8 cellular contexts compared by ENCODE assay signal in the genomic region with DNA sequence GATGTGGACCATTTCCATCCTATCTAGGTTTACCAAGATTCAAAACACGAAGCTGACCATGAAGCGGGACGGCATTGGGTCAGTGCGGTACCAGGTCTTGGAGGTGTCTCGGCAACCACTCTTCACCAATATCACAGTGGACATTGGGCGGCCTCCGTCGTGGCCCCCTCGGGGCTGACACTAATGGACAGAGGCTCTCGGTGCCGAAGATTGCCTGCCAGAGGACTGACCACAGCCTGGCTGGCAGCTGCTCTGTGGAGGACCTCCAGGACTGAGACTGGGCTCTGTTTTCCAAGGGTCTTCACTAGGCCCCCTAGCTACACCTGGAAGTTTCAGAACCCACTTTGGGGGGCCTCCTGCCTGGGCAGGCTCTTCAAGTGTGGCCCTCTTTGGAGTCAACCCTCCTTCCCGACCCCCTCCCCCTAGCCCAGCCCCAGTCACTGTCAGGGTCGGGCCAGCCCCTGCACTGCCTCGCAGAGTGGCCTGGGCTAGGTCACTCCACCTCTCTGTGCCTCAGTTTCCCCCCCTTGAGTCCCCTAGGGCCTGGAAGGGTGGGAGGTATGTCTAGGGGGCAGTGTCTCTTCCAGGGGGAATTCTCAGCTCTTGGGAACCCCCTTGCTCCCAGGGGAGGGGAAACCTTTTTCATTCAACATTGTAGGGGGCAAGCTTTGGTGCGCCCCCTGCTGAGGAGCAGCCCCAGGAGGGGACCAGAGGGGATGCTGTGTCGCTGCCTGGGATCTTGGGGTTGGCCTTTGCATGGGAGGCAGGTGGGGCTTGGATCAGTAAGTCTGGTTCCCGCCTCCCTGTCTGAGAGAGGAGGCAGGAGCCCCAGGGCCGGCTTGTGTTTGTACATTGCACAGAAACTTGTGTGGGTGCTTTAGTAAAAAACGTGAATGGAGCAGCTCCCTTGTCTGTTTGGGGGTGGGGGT. TPM values are rescaled to one million over a fixed set of nuclear protein-coding genes. Genes with fewer than 3 reads are reported as not detected.
DNase-seq lines count a peak whose midpoint lies in the region; ATAC-seq and TF ChIP-seq lines count a peak whose summit lies in the region.

No MANE protein-coding gene starts in this region.

- no peak for TF ChIP-seq CTCF in Peyer's patch (IDR thresholded peaks at IDR 0.05)
- TF ChIP-seq CTCF in parathyroid adenoma (IDR thresholded peaks at IDR 0.05) = no peak

- TF ChIP-seq POLR2A in Peyer's patch (IDR thresholded peaks at IDR 0.05) = no peak

- no peaks in the 10 kb centered on the region for H3K27me3 ChIP-seq in Peyer's patch
- H3K27me3 ChIP-seq in parathyroid adenoma (ENCODE audit: control insufficient read depth, insufficient read depth, low read length) = no peaks in the 10 kb centered on the region

- no peak overlapping the region for H3K9ac ChIP-seq in parathyroid adenoma

- no peaks in the 10 kb centered on the region for H3K79me2 ChIP-seq in parathyroid adenoma

- H2AFZ ChIP-seq in parathyroid adenoma = peak overlapping the region; percentile 85

- H3K4me2 ChIP-seq in parathyroid adenoma (ENCODE audit: low read length) = peak overlapping the region; percentile 87

- H3K9me3 ChIP-seq in Peyer's patch (no peaks in the 10 kb centered on the region), parathyroid adenoma (ENCODE audit: control insufficient read depth, low read length) (no peaks in the 10 kb centered on the region)

- H3K27ac ChIP-seq in Peyer's patch (peak overlapping the region; percentile 61 to 82 (median 77)), parathyroid adenoma (peak overlapping the region; percentile 86)

- DNase-seq in Peyer's patch (no peak), germinal center (ENCODE audit: low spot score) (no peak), NCI-H2171 treated with DMSO at 0.1 percent for 48 hours (lab: John Stamatoyannopoulos, UW) (no peak)

- H3K36me3 ChIP-seq in Peyer's patch (no peaks in the 10 kb centered on the region), parathyroid adenoma (ENCODE audit: control insufficient read depth, insufficient read depth, low read length) (no peaks in the 10 kb centered on the region)

- ATAC-seq in esophagus mucosa (peak; percentile 1), HG02678 (IDR thresholded peaks at IDR 0.05; ENCODE audit: unreplicated experiment) (no peak), HG02588 (IDR thresholded peaks at IDR 0.05; ENCODE audit: unreplicated experiment) (no peak)

- H3K4me1 ChIP-seq in Peyer's patch (peaks cover 0 to 17% (median 4%) of the 10 kb centered on the region in 4 donors), parathyroid adenoma (peaks cover 2% of the 10 kb centered on the region)

- H3K4me3 ChIP-seq in GM08714 (ENCODE audit: low read length) = peak overlapping the region; percentile 73; the same call in 1 of the 2 replicates
- peak overlapping the region; percentile 52 to 81 (median 60) for H3K4me3 ChIP-seq in Peyer's patch
- H3K4me3 ChIP-seq in parathyroid adenoma (ENCODE audit: low read depth, low read length) = peak overlapping the region; percentile 70

RNA-seq across cellular contexts. Expression of a gene that starts 0.9 kb away (rescaled TPM):
- total RNA-seq in Peyer's patch (10 to 100 TPM; 12.4 to 18.2 (median 15.7) TPM), esophagus mucosa (4.0 TPM)

RNA-seq across cellular contexts. Expression of a gene that starts 11.5 kb away (rescaled TPM):
- total RNA-seq in Peyer's patch (10 to 100 TPM in 3 of 4 donors, 1 to 10 TPM in 1; 8.2 to 28.9 (median 22.2) TPM), esophagus mucosa (40.1 TPM)

RNA-seq across cellular contexts. Expression of a gene that starts 15.8 kb away (rescaled TPM):
- total RNA-seq in Peyer's patch = 100 to 1,000 TPM in 2 of 4 donors, 10 to 100 TPM in 2; 87.5 to 218 (median 122) TPM
- total RNA-seq in esophagus mucosa = 95.7 TPM

RNA-seq across cellular contexts. Expression of a gene that starts 20.7 kb away (rescaled TPM):
- total RNA-seq in Peyer's patch (100 to 1,000 TPM in 1 of 4 donors, 10 to 100 TPM in 3; 16.6 to 106 (median 38.6) TPM), esophagus mucosa (18.3 TPM)

RNA-seq across cellular contexts. Expression of a gene that starts 40.7 kb away (rescaled TPM):
- total RNA-seq in Peyer's patch (10 to 100 TPM in 2 of 4 donors, 1 to 10 TPM in 2; 8.8 to 19.0 (median 11.5) TPM), esophagus mucosa (46.7 TPM)
